Comparison of ENCODE assay signal across 8 cellular contexts in the genomic region with DNA sequence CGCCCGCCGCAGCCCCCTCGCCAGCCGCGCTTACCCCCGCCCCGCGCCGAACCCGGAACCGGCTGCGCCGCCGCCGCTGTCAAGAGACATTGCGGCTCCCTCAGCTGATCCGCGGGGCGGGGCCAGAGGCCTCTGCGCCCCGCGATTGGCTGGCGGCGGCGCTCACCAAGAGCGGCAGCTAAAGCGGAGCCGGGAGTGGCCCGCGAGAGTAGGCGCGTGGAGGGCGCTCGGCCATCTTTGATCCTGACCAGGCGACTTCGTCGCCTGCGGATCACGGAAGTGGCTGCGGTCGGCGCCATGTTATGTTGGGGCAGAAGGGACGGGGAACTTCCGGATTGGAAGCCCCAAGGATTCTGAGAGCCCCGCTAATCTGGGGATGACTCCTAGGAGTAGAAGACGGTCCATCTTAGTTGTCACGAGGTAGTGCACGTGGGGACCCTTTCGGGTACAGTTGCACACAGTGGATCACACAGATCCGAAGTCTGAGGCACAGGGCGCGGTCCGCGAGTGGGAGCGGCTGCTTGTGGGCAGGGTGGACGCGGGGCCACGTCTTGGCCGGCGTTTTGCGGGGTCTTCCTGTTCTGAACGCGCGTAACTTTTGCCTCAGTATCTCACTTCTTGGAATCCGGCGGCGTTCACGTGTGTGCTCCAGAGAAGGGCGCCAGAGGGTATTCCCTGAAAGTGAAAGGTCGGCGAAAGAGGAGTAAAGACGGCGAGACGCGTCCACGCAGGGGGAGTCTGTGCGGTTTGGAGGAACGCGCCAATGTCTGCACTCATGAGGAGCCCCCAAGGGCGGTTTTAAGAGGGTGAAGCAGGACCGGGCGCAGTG. TPM values are rescaled to one million over a fixed set of nuclear protein-coding genes. Genes with fewer than 3 reads are reported as not detected.
DNase-seq lines count a peak whose midpoint lies in the region; ATAC-seq, FAIRE-seq and TF ChIP-seq lines count a peak whose summit lies in the region.

A gene with protein sequence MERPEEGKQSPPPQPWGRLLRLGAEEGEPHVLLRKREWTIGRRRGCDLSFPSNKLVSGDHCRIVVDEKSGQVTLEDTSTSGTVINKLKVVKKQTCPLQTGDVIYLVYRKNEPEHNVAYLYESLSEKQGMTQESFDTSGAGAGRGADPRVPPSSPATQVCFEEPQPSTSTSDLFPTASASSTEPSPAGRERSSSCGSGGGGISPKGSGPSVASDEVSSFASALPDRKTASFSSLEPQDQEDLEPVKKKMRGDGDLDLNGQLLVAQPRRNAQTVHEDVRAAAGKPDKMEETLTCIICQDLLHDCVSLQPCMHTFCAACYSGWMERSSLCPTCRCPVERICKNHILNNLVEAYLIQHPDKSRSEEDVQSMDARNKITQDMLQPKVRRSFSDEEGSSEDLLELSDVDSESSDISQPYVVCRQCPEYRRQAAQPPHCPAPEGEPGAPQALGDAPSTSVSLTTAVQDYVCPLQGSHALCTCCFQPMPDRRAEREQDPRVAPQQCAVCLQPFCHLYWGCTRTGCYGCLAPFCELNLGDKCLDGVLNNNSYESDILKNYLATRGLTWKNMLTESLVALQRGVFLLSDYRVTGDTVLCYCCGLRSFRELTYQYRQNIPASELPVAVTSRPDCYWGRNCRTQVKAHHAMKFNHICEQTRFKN (minus strand): TSS at position 93 of the 829 bp plus-strand sequence. CDS start 277 bp downstream, outside the sequence.

- TF ChIP-seq CTCF in D721Med (IDR thresholded peaks at IDR 0.05; ENCODE audit: insufficient read depth, missing control alignments) (no peak), RWPE1 (conservative IDR thresholded peaks at IDR 0.05; ENCODE audit: low read depth) (no peak), fibroblast of pulmonary artery (IDR thresholded peaks at IDR 0.05; ENCODE audit: low read length, missing control alignments) (no peak), natural killer cell (IDR thresholded peaks at IDR 0.05) (no peak)

- H3K9me3 Mint-ChIP-seq in IgD-negative memory B cell (peaks cover 2 to 14% (median 6%) of the 10 kb centered on the region in 3 donors), natural killer cell (no peaks in the 10 kb centered on the region)

- H3K27me3 Mint-ChIP-seq in IgD-negative memory B cell (no peaks in the 10 kb centered on the region), natural killer cell (ENCODE audit: low read depth in 2 of 2) (peaks cover 8 to 10% of the 10 kb centered on the region in 2 donors)

- H3K27ac ChIP-seq in RWPE1, result peak within 1 kb of the TSS; percentile 94

- H3K4me1 Mint-ChIP-seq in IgD-negative memory B cell (peaks cover 11 to 23% (median 17%) of the 10 kb centered on the region in 3 donors), natural killer cell (peaks cover 16 to 22% of the 10 kb centered on the region in 2 donors)

- H3K4me3 Mint-ChIP-seq in IgD-negative memory B cell (peak within 1 kb of the TSS; percentile 94 to 100 (median 100)), natural killer cell (peak within 1 kb of the TSS; percentile 98)

- peak; percentile 98 for ATAC-seq in GM21528 (IDR thresholded peaks at IDR 0.05; ENCODE audit: low FRiP score, unreplicated experiment)
- peak; percentile 97 to 100 (median 97) for ATAC-seq in natural killer cell

- peak; percentile 80 for DNase-seq in D721Med (ENCODE audit: insufficient read length, low spot score)
- DNase-seq in RWPE1 (ENCODE audit: low spot score), result peak; percentile 93
- DNase-seq in activated effector memory CD4-positive, alpha-beta T cell treated with anti-CD3 and anti-CD28 coated beads, Interleukin-2, amount 50 U/mL, for 16 hours, result peak; percentile 98
- DNase-seq in fibroblast of pulmonary artery (ENCODE audit: low read depth), result peak; percentile 98
- peak; percentile 92 for DNase-seq in natural killer cell
- DNase-seq in stimulated activated naive CD4-positive, alpha-beta T cell (lab: John Stamatoyannopoulos, UW), result peak; percentile 83 to 93 (median 91)

- POLR2A ChIA-PET in RWPE1 (lab: Yijun Ruan, JAX; ENCODE audit: low non-redundant PET), result interaction anchor here (0.6 kb wide), 1 partner anchor 17 kb away, joined by 11 read pairs; no protein-coding TSS in a partner anchor

- H3K36me3 Mint-ChIP-seq in IgD-negative memory B cell (peaks cover 10% of the 10 kb centered on the region), natural killer cell (no peaks in the 10 kb centered on the region)

- CTCF ChIA-PET in RWPE1 (lab: Yijun Ruan, JAX), result interaction anchor here (0.7 kb wide), 2 partner anchors 21 to 72 kb away, joined by 3 read pairs; no protein-coding TSS in a partner anchor

- intact Hi-C loops in natural killer cell (cut with micrococcal nuclease), result loop anchor here (1.0 to 2.0 kb wide), 6 partner anchors 17 to 193 kb away; partner anchors contain the start of genes GOLGA3, ZNF140, ZNF26 and ZNF84

- FAIRE-seq in D721Med (lab: Jason Lieb, UNC), result no peak

- peak within 1 kb of the TSS; percentile 86 for H3K4me3 ChIP-seq in fibroblast of pulmonary artery (replicated peaks; ENCODE audit: low read depth, low read length)

- H3K27ac Mint-ChIP-seq in IgD-negative memory B cell (peak within 1 kb of the TSS; percentile 100), natural killer cell (peak within 1 kb of the TSS; percentile 100)

RNA-seq across cellular contexts. Expression of the gene that starts here (rescaled TPM):
- polyA plus RNA-seq in IgD-negative memory B cell, result 24.3 TPM
- 100 to 1,000 TPM; 161 to 170 (median 168) TPM for total RNA-seq in natural killer cell

Comparison
In these comparisons a context has a peak if more than half of its experiments do, and no peak if none do; other contexts are left out.
1. Peak in every context shown above with its lines: DNase-seq, ATAC-seq, H3K4me3 ChIP-seq and H3K27ac ChIP-seq.